In the genomic region with DNA sequence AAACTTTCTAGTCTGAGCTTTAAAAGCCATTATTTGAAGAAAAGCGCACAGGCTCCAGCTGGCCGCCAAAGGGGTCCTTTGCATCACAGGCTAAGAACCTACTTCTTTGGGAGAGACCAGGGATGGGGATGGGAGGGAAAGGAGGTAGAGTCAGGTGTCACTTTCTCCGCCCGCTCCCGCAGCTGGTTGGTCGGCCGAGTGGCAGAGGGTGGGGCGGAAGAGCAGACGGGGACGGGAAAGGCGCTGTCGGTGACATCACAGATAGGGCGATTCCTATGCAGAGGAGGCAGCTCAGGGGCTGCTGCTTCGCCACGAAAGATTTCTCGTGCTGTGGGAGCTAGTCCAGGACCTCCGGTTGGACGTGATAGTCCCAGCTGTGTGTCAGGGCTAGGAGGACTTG, we compare ENCODE assay signal across 8 cellular contexts.
A peak's percentile ranks its signal among the peaks of the same experiment; 100 is the strongest.
DNase-seq lines count a peak whose midpoint lies in the region; ATAC-seq and TF ChIP-seq lines count a peak whose summit lies in the region.
"Not testable (repeated sequence)": the region's sequence is repeated elsewhere in the genome, so short reads cannot be mapped to it uniquely, and the experiment has no call there.

No MANE protein-coding gene starts in this region.

- not testable (repeated sequence) for H3K36me3 ChIP-seq in Panc1 (ENCODE audit: control insufficient read depth, insufficient read depth, low read length); stomach smooth muscle (ENCODE audit: control insufficient read depth in 2 of 2, insufficient read depth in 2 of 2, low read length in 2 of 2)

- not testable (repeated sequence) for H3K27ac ChIP-seq in Panc1 (ENCODE audit: low read length)
- H3K27ac ChIP-seq in stomach smooth muscle (ENCODE audit: low read length) = peak overlapping the region; percentile 46

- CTCF ChIA-PET in Panc1 (lab: Charles Lee) = not testable (repeated sequence)

- not testable (repeated sequence) for H3K4me3 Mint-ChIP-seq in activated naive CD8-positive, alpha-beta T cell
- peak overlapping the region; percentile 62 to 72 for H3K4me3 Mint-ChIP-seq in effector memory CD8-positive, alpha-beta T cell
- H3K4me3 Mint-ChIP-seq in nephron progenitor cell = peak overlapping the region; percentile 79

- TF ChIP-seq CTCF in Panc1 (IDR thresholded peaks at IDR 0.05); nephron progenitor cell (IDR thresholded peaks at IDR 0.05): not testable (repeated sequence)

- in situ Hi-C loops in Panc1 (cut with HindIII; ENCODE audit: low pct_unique_long_range_greater_than_20kb, low sequenced_read_pairs) = not testable (repeated sequence)

- DNase-seq in DMS53 (lab: John Stamatoyannopoulos, UW) = peak; percentile 93
- not testable (repeated sequence) for DNase-seq in Panc1 (ENCODE audit: low read depth, low spot score); effector memory CD8-positive, alpha-beta T cell
- DNase-seq in iPS DF 19.7 (ENCODE audit: low read depth, low spot score) = peak; percentile 35
- peak; percentile 68 for DNase-seq in nephron progenitor cell

- BruUV-seq in Panc1 (replicated peaks; lab: Mats Ljungman, UMichigan) = not testable (repeated sequence)

- POLR2A ChIA-PET in Panc1 (lab: Charles Lee) = interaction anchor here (0.6 kb wide), 1 partner anchor 729 kb away, joined by 9 read pairs; no protein-coding TSS in a partner anchor

- H3K9me3 ChIP-seq in Panc1 (ENCODE audit: control insufficient read depth, insufficient read depth, low read depth, low read length); stomach smooth muscle (ENCODE audit: control insufficient read depth in 2 of 2, low read length in 2 of 2): not testable (repeated sequence)

- intact Hi-C loops in Panc1 (cut with micrococcal nuclease; ENCODE audit: unreplicated experiment) = not testable (repeated sequence)

- not testable (repeated sequence) for H3K9ac ChIP-seq in stomach smooth muscle (ENCODE audit: low read length in 2 of 2)

- not testable (repeated sequence) for H3K4me1 Mint-ChIP-seq in activated naive CD8-positive, alpha-beta T cell (ENCODE audit: low read depth); nephron progenitor cell
- peaks cover 5 to 11% of the 10 kb centered on the region in 2 donors for H3K4me1 Mint-ChIP-seq in effector memory CD8-positive, alpha-beta T cell (ENCODE audit: low read depth in 2 of 2)

- not testable (repeated sequence) for H3K36me3 Mint-ChIP-seq in activated naive CD8-positive, alpha-beta T cell; effector memory CD8-positive, alpha-beta T cell (ENCODE audit: insufficient read depth); nephron progenitor cell (ENCODE audit: low read depth)

- H3K27me3 ChIP-seq in Panc1 (ENCODE audit: control insufficient read depth, insufficient read depth, low read length); stomach smooth muscle (ENCODE audit: control insufficient read depth in 1 of 2, insufficient read depth in 2 of 2, low read length in 2 of 2): not testable (repeated sequence)

- H3K4me3 ChIP-seq in Panc1 (ENCODE audit: low read depth in 2 of 2, low read length in 2 of 2) (peak overlapping the region in 1 of 2 experiments; percentile 35; a peak in 2 of 4 replicates), stomach smooth muscle (ENCODE audit: low read length in 2 of 2) (peak overlapping the region in 1 of 2 donors; percentile 40)

- ATAC-seq in HG03457 (IDR thresholded peaks at IDR 0.05; ENCODE audit: unreplicated experiment) = peak; percentile 36
- peak; percentile 95 for ATAC-seq in Panc1
- ATAC-seq in effector memory CD8-positive, alpha-beta T cell (replicated peaks) = peak; percentile 66

- not testable (repeated sequence) for H3K27me3 Mint-ChIP-seq in activated naive CD8-positive, alpha-beta T cell; effector memory CD8-positive, alpha-beta T cell; nephron progenitor cell (ENCODE audit: low read depth, poor library complexity)

- not testable (repeated sequence) for H3K9me3 Mint-ChIP-seq in activated naive CD8-positive, alpha-beta T cell (ENCODE audit: low read depth); effector memory CD8-positive, alpha-beta T cell; nephron progenitor cell

- peak overlapping the region; percentile 91 for H3K27ac Mint-ChIP-seq in activated naive CD8-positive, alpha-beta T cell
- H3K27ac Mint-ChIP-seq in effector memory CD8-positive, alpha-beta T cell = peak overlapping the region; percentile 86 to 95
- peak overlapping the region; percentile 100 for H3K27ac Mint-ChIP-seq in nephron progenitor cell

- not testable (repeated sequence) for H3K4me1 ChIP-seq in Panc1 (ENCODE audit: control insufficient read depth, insufficient read depth, low read length); stomach smooth muscle (ENCODE audit: control insufficient read depth, insufficient read depth, low read length)

Comparison
In these comparisons a context has a peak if more than half of its experiments do, and no peak if none do; other contexts are left out.
1. ATAC-seq: peak in every context shown above with its lines; median percentile 95 in Panc1; 66 in effector memory CD8-positive, alpha-beta T cell; 36 in HG03457.